Comparison of ENCODE assay signal across 8 cellular contexts in genomic region chr15:92901053-92901761, GRCh38. TPM values are rescaled to one million over a fixed set of nuclear protein-coding genes. Genes with fewer than 3 reads are reported as not detected.
DNase-seq lines count a peak whose midpoint lies in the region; ATAC-seq and TF ChIP-seq lines count a peak whose summit lies in the region.

No MANE protein-coding gene starts in this region.

- peak overlapping the region; percentile 97 for H3K27ac ChIP-seq in SJCRH30
- H3K27ac ChIP-seq in esophagus squamous epithelium: peak overlapping the region; percentile 93 to 100 (median 96)
- peak overlapping the region; percentile 98 for H3K27ac ChIP-seq in prostate gland

- H3K36me3 ChIP-seq in SJCRH30: peaks cover 58% of the 10 kb centered on the region
- H3K36me3 ChIP-seq in esophagus squamous epithelium: peaks cover 0 to 22% (median 0%) of the 10 kb centered on the region in 3 donors
- no peaks in the 10 kb centered on the region for H3K36me3 ChIP-seq in prostate gland

- H3K4me1 ChIP-seq in SJCRH30: peaks cover 13% of the 10 kb centered on the region; the same call in 1 of the 2 replicates
- H3K4me1 ChIP-seq in esophagus squamous epithelium: peaks cover 0 to 74% (median 23%) of the 10 kb centered on the region in 3 donors
- peaks cover 7% of the 10 kb centered on the region for H3K4me1 ChIP-seq in prostate gland (replicated peaks)

- ATAC-seq in GM19328 (IDR thresholded peaks at IDR 0.05; ENCODE audit: unreplicated experiment): no peak

- intact Hi-C loops in esophagus squamous epithelium (cut with DNase I) (no loop called here), prostate gland (cut with DNase I) (loop anchor here (2.0 to 5.0 kb wide), 2 partner anchors 18 to 94 kb away; no protein-coding TSS in a partner anchor)

- TF ChIP-seq CTCF in esophagus squamous epithelium (IDR thresholded peaks at IDR 0.05) (no peak), prostate gland (IDR thresholded peaks at IDR 0.05) (no peak)

- DNase-seq in DMS79 treated with DMSO at 0.1 percent for 48 hours (lab: John Stamatoyannopoulos, UW): peak; percentile 18
- no peak for DNase-seq in DMS79 (lab: John Stamatoyannopoulos, UW)
- DNase-seq in SJCRH30: peak in 1 of 2 experiments; percentile 42
- DNase-seq in esophagus squamous epithelium (lab: John Stamatoyannopoulos, UW): no peak
- DNase-seq in prostate gland (ENCODE audit: low spot score): peak; percentile 2
- no peak for DNase-seq in germinal center (ENCODE audit: low spot score)
- DNase-seq in EL: no peak

- 0% methylated on average over 9 of the region's 9 CpGs for WGBS in esophagus squamous epithelium, 2 donors
- 0% methylated on average over 9 of the region's 9 CpGs for WGBS in prostate gland

- no peaks in the 10 kb centered on the region for H3K9me3 ChIP-seq in SJCRH30 (replicated peaks)
- no peaks in the 10 kb centered on the region for H3K9me3 ChIP-seq in esophagus squamous epithelium
- no peaks in the 10 kb centered on the region for H3K9me3 ChIP-seq in prostate gland

- no peak for TF ChIP-seq POLR2A in esophagus squamous epithelium (IDR thresholded peaks at IDR 0.05)
- no peak for TF ChIP-seq POLR2A in prostate gland (IDR thresholded peaks at IDR 0.05)

- H3K4me3 ChIP-seq in SJCRH30 (peak overlapping the region; percentile 81), esophagus squamous epithelium (peak overlapping the region; percentile 49 to 87 (median 64)), prostate gland (peak overlapping the region; percentile 55 to 63)

- H3K27me3 ChIP-seq in SJCRH30: no peaks in the 10 kb centered on the region
- no peaks in the 10 kb centered on the region for H3K27me3 ChIP-seq in esophagus squamous epithelium
- H3K27me3 ChIP-seq in prostate gland (replicated peaks; ENCODE audit: insufficient read depth): no peaks in the 10 kb centered on the region

RNA-seq across cellular contexts. Expression of gene CHD2, which starts 1.1 kb away (rescaled TPM):
- total RNA-seq in SJCRH30 (2014; rRNA removed; shearing (Covaris generic)): 64.8 and 82.6 TPM in 2 replicates
- total RNA-seq in esophagus squamous epithelium: 100 to 1,000 TPM in 1 of 4 donors, 10 to 100 TPM in 3; 36.1 to 132 (median 74.8) TPM
- 100 to 1,000 TPM in 1 of 2 donors, 10 to 100 TPM in 1; 76.3 to 137 TPM for total RNA-seq in prostate gland

Comparison
In these comparisons a context has a peak if more than half of its experiments do, and no peak if none do; other contexts are left out.
1. DNase-seq: peak in DMS79 treated with DMSO at 0.1 percent for 48 hours (single experiment) and prostate gland (single experiment); none in DMS79 (single experiment), esophagus squamous epithelium (single experiment), germinal center (single experiment) and EL (single experiment).
2. Peak in every context shown above with its lines, with median percentiles within 50 percentile points of each other: H3K27ac ChIP-seq and H3K4me3 ChIP-seq.